In the genomic region with DNA sequence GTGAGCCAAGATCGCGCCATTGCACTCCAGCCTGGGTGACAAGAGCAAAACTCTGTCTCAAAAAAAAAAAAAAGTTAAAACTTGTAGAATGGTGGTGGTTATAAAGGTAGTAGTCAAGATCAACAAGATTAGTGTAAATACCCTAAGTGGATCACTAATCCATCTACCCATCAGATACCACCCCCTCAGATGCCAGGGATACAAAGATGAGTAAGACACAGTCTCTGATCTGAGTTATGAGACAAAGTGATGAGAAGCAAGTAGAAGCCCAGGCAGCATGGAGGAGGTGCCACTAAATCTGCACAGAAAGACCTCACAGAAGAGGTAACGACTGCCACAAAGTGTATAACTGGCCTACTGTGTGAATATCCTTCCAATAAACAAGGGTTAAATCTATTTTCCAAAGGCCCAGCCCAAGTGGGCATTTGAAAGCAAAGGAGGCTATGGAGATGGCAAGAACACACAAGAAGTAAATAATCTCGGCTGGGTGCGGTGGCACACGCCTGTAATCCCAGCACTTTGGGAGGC, we compare ENCODE assay signal across 12 cellular contexts. TPM values are rescaled to one million over a fixed set of nuclear protein-coding genes. Genes with fewer than 3 reads are reported as not detected.
DNase-seq lines count a peak whose midpoint lies in the region; ATAC-seq and TF ChIP-seq lines count a peak whose summit lies in the region.
"Had no signal": no experiment of that assay in that cellular context is flagged by ENCODE, and none has a peak within 500 bp of the region (broad histone marks: within the 10 kb centered on the region; RNA-seq: fewer than 3 reads in every experiment).

No MANE protein-coding gene starts in this region.

- no peak for DNase-seq in activated naive CD4-positive, alpha-beta T cell (lab: John Stamatoyannopoulos, UW)
- DNase-seq in adrenal gland (no peak), tibial nerve (ENCODE audit: low spot score in 2 of 2) (no peak), HEK293T (ENCODE audit: extremely low spot score) (no peak), NCI-H524 treated with DMSO at 0.1 percent for 48 hours (lab: John Stamatoyannopoulos, UW) (no peak)
- DNase-seq: foreskin keratinocyte, SHP77 treated with DMSO at 0.1 percent for 48 hours had no signal

- no peak for TF ChIP-seq POLR2A in adrenal gland (IDR thresholded peaks at IDR 0.05)
- TF ChIP-seq POLR2A in tibial nerve (IDR thresholded peaks at IDR 0.05) = no peak

- H3K27me3 ChIP-seq in adrenal gland (no peaks in the 10 kb centered on the region), muscle layer of duodenum (ENCODE audit: low read depth, low read length) (no peaks in the 10 kb centered on the region), tibial nerve (no peaks in the 10 kb centered on the region)
- H3K27me3 ChIP-seq: BLaER1 treated with 17β-estradiol and CSF1 and Interleukin-3, amounts not matched to agents 10 nM and 100 nM; foreskin keratinocyte had no signal

- ATAC-seq in HG02763 (IDR thresholded peaks at IDR 0.05; ENCODE audit: unreplicated experiment) = no peak
- ATAC-seq: sciatic nerve had no signal

- intact Hi-C loops in adrenal gland (cut with DNase I) = no loop called here

- H3K36me3 Mint-ChIP-seq in activated naive CD4-positive, alpha-beta T cell treated with anti-CD3 and anti-CD28 coated beads, Interleukin-2, amount 50 U/mL, for 24 hours = peaks cover 10% of the 10 kb centered on the region

- TF ChIP-seq CTCF in adrenal gland (IDR thresholded peaks at IDR 0.05) (no peak), tibial nerve (IDR thresholded peaks at IDR 0.05) (no peak)

- H3K9me3 Mint-ChIP-seq in activated naive CD4-positive, alpha-beta T cell treated with anti-CD3 and anti-CD28 coated beads, Interleukin-2, amount 50 U/mL, for 24 hours = no peaks in the 10 kb centered on the region

- H3K36me3 ChIP-seq in adrenal gland (replicated peaks in 1 of 2) (no peaks in the 10 kb centered on the region), muscle layer of duodenum (ENCODE audit: control insufficient read depth in 1 of 2, insufficient read depth in 2 of 2, low read length in 2 of 2) (peaks cover 0 to 13% of the 10 kb centered on the region in 2 donors), tibial nerve (no peaks in the 10 kb centered on the region)

- H3K4me3 ChIP-seq in adrenal gland = no peak overlapping the region
- H3K4me3 ChIP-seq in muscle layer of duodenum (ENCODE audit: low read depth in 1 of 2, low read length in 2 of 2) = no peak overlapping the region
- H3K4me3 ChIP-seq in tibial nerve = no peak overlapping the region

- POLR2A ChIA-PET in HEK293T (lab: Yijun Ruan, JAX) = interaction anchor here (1.2 to 2.3 kb wide), 2 partner anchors 19 to 32 kb away, joined by 3 to 13 read pairs; partner anchors contain the start of genes HNRNPA3 and NFE2L2

- H3K27ac ChIP-seq in adrenal gland (peak overlapping the region; percentile 24 to 88 (median 58)), muscle layer of duodenum (ENCODE audit: low read length) (peak overlapping the region; percentile 72), tibial nerve (peak overlapping the region in 3 of 4 donors; percentile 76 to 97 (median 88))

- CTCF ChIA-PET in HEK293T (lab: Yijun Ruan, JAX) = interaction anchor here (0.6 to 1.7 kb wide), 5 partner anchors 9 to 79 kb away, joined by 4 to 8 read pairs (median 5); no protein-coding TSS in a partner anchor

- no peak for TF ChIP-seq EP300 in tibial nerve (IDR thresholded peaks at IDR 0.05)

- H3K27ac Mint-ChIP-seq in activated naive CD4-positive, alpha-beta T cell treated with anti-CD3 and anti-CD28 coated beads, Interleukin-2, amount 50 U/mL, for 24 hours = peak overlapping the region; percentile 9

- H3K4me3 Mint-ChIP-seq in activated naive CD4-positive, alpha-beta T cell treated with anti-CD3 and anti-CD28 coated beads, Interleukin-2, amount 50 U/mL, for 24 hours = peak overlapping the region; percentile 12

- WGBS in adrenal gland, 4 donors = 92 to 98% (median 97%) methylated on average over 6 of the region's 6 CpGs
- WGBS in tibial nerve, 2 donors = 95 to 97% methylated on average over 6 of the region's 6 CpGs

- no peaks in the 10 kb centered on the region for H3K27me3 Mint-ChIP-seq in activated naive CD4-positive, alpha-beta T cell treated with anti-CD3 and anti-CD28 coated beads, Interleukin-2, amount 50 U/mL, for 24 hours

- H3K4me1 ChIP-seq in adrenal gland (replicated peaks in 1 of 2) = peaks cover 72 to 91% of the 10 kb centered on the region in 2 donors
- peaks cover 42 to 72% of the 10 kb centered on the region in 2 donors for H3K4me1 ChIP-seq in muscle layer of duodenum (ENCODE audit: control insufficient read depth in 1 of 2, insufficient read depth in 2 of 2, low read length in 2 of 2)
- peaks cover 0 to 100% (median 81%) of the 10 kb centered on the region in 4 donors for H3K4me1 ChIP-seq in tibial nerve

- no peaks in the 10 kb centered on the region for H3K9me3 ChIP-seq in adrenal gland (replicated peaks in 1 of 3)
- no peaks in the 10 kb centered on the region for H3K9me3 ChIP-seq in muscle layer of duodenum (ENCODE audit: control insufficient read depth in 1 of 2, low read length in 2 of 2)
- no peaks in the 10 kb centered on the region for H3K9me3 ChIP-seq in tibial nerve
- H3K9me3 ChIP-seq: BLaER1 treated with 17β-estradiol and CSF1 and Interleukin-3, amounts not matched to agents 10 nM and 100 nM had no signal

- peaks cover 89% of the 10 kb centered on the region for H3K4me1 Mint-ChIP-seq in activated naive CD4-positive, alpha-beta T cell treated with anti-CD3 and anti-CD28 coated beads, Interleukin-2, amount 50 U/mL, for 24 hours

TF ChIP-seq in HEK293T, 16 proteins besides CTCF, POLR2A, EP300 and RAD21:
- TF ChIP-seq LEF1 (IDR thresholded peaks at IDR 0.05; ENCODE audit: borderline replicate concordance) = no peak
- TF ChIP-seq FOXM1 (IDR thresholded peaks at IDR 0.05; ENCODE audit: borderline replicate concordance) = no peak
- no peak for TF ChIP-seq ZNF384 (IDR thresholded peaks at IDR 0.05)
- TF ChIP-seq BHLHE40 (IDR thresholded peaks at IDR 0.05; ENCODE audit: borderline replicate concordance) = no peak
- TF ChIP-seq SUZ12 (IDR thresholded peaks at IDR 0.05) = no peak
- TF ChIP-seq HDGF (IDR thresholded peaks at IDR 0.05; ENCODE audit: borderline replicate concordance) = no peak
- no peak for TF ChIP-seq ELF4 (IDR thresholded peaks at IDR 0.05)
- TF ChIP-seq L3MBTL2 (conservative IDR thresholded peaks at IDR 0.05) = no peak
- no peak for TF ChIP-seq TARDBP (IDR thresholded peaks at IDR 0.05)
- no peak for TF ChIP-seq FOXK2 (IDR thresholded peaks at IDR 0.05)
- no peak for TF ChIP-seq SP1 (IDR thresholded peaks at IDR 0.05)
- no peak for TF ChIP-seq CTBP1 (IDR thresholded peaks at IDR 0.05; ENCODE audit: borderline replicate concordance)
- no peak for TF ChIP-seq FOXA1 (IDR thresholded peaks at IDR 0.05)
- TF ChIP-seq NFRKB (IDR thresholded peaks at IDR 0.05) = no peak
- TF ChIP-seq PKNOX1 (IDR thresholded peaks at IDR 0.05) = no peak
- TF ChIP-seq ARNT (IDR thresholded peaks at IDR 0.05) = no peak

RNA-seq across cellular contexts. Expression of gene NFE2L2, which starts 20.2 kb away (rescaled TPM):
- total RNA-seq in adrenal gland = 100 to 1,000 TPM in 2 of 8 donors, 10 to 100 TPM in 6; 54.4 to 119 (median 82.4) TPM
- 10 to 100 TPM; 41.1 to 87.6 (median 52.7) TPM for polyA plus RNA-seq in adrenal gland
- 100 to 1,000 TPM; 112 to 164 (median 145) TPM for total RNA-seq in tibial nerve

RNA-seq across cellular contexts. Expression of gene HNRNPA3, which starts 31.7 kb away (rescaled TPM):
- 100 to 1,000 TPM in 4 of 8 donors, 10 to 100 TPM in 4; 22.6 to 131 (median 70.2) TPM for total RNA-seq in adrenal gland
- polyA plus RNA-seq in adrenal gland = 100 to 1,000 TPM; 175 to 223 (median 212) TPM
- total RNA-seq in tibial nerve = 100 to 1,000 TPM in 1 of 4 donors, 10 to 100 TPM in 3; 77.3 to 102 (median 94.4) TPM
